In genomic region chr18:79373736-79374135, GRCh38 we compare ENCODE assay signal across 19 cellular contexts.
"Had no signal": no experiment of that assay in that cellular context is flagged by ENCODE, and none has a peak within 500 bp of the region (broad histone marks: within the 10 kb centered on the region; RNA-seq: fewer than 3 reads in every experiment).

No MANE protein-coding gene starts in this region.

- H3K4me1 ChIP-seq: gastrocnemius medialis, prostate gland, tibial artery had no signal

- H3K9me3 ChIP-seq: gastrocnemius medialis, prostate gland, sigmoid colon, suprapubic skin, tibial artery had no signal

- ATAC-seq: gastrocnemius medialis; left ventricle myocardium superior; naive thymus-derived CD8-positive, alpha-beta T cell; right cardiac atrium; stimulated activated naive CD8-positive, alpha-beta T cell treated with anti-CD3 and anti-CD28 coated beads, Interleukin-15, amount 100 ng/mL, for 72 hours had no signal

- H3K27ac ChIP-seq: gastrocnemius medialis, prostate gland, sigmoid colon, suprapubic skin, tibial artery had no signal

- H3K4me3 ChIP-seq: gastrocnemius medialis, lung, prostate gland, sigmoid colon, suprapubic skin, tibial artery had no signal

- DNase-seq: effector CD4-positive, alpha-beta T cell; foreskin fibroblast; gastrocnemius medialis; kidney glomerular epithelial cell; left ventricle myocardium superior; mesenchymal stem cell; naive thymus-derived CD8-positive, alpha-beta T cell; nephron progenitor cell; nucleus accumbens; right cardiac atrium; sigmoid colon; stimulated activated CD8-positive, alpha-beta memory T cell treated with anti-CD3 and anti-CD28 coated beads, Interleukin-4, amount 100 ng/mL, for 48 hours; stimulated activated naive CD4-positive, alpha-beta T cell; stimulated activated naive CD8-positive, alpha-beta T cell treated with anti-CD3 and anti-CD28 coated beads, Interleukin-15, amount 100 ng/mL, for 72 hours; tibial artery had no signal

- H3K27me3 ChIP-seq: dorsolateral prefrontal cortex, gastrocnemius medialis, sigmoid colon, suprapubic skin, tibial artery had no signal
